ENCODE assay signal across 35 cellular contexts in the genomic region with DNA sequence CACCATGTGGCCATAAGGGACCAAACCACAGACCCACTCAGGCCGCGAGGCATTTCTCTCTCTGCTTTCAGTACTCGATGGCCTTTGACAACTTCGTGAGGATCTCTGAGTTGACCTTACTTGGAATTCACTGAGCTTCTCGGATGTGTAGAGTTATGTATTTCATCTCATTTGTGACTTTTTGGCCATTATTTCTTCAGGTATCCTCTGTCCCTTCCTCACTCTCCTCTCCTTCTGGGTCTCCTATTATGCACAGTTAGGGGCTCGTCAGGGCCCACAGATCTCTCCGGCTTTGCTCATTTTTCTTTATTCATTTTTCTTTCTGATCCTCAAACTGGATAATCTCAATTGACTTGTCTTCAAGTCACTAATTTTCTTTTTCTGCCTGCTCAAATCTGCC. TPM values are rescaled to one million over a fixed set of nuclear protein-coding genes. Genes with fewer than 3 reads are reported as not detected.
"Had no signal": no experiment of that assay in that cellular context is flagged by ENCODE, and none has a peak within 500 bp of the region (broad histone marks: within the 10 kb centered on the region; RNA-seq: fewer than 3 reads in every experiment).

No MANE protein-coding gene starts in this region.

- H3K4me3 Mint-ChIP-seq: naive thymus-derived CD8-positive, alpha-beta T cell; natural killer cell treated with Interleukin-12 subunit alpha and Interleukin-12 subunit beta and Interleukin-15 and Interleukin-18, amount 100 ng/mL, for 72 hours; nephron progenitor cell; neural crest cell; stimulated activated memory B cell treated with anti-CD40 and anti-IgM and Interleukin-4, amounts not matched to agents 10 μg/mL and 1 μg/mL and 100 μg/mL, for 72 hours; stimulated activated naive CD8-positive, alpha-beta T cell treated with anti-CD3 and anti-CD28 coated beads, Interleukin-15, amount 100 ng/mL, for 72 hours; type B pancreatic cell had no signal

- H3K4me1 Mint-ChIP-seq: naive thymus-derived CD8-positive, alpha-beta T cell; nephron progenitor cell; neural crest cell; stimulated activated memory B cell treated with anti-CD40 and anti-IgM and Interleukin-4, amounts not matched to agents 10 μg/mL and 1 μg/mL and 100 μg/mL, for 72 hours; stimulated activated naive CD8-positive, alpha-beta T cell treated with anti-CD3 and anti-CD28 coated beads, Interleukin-15, amount 100 ng/mL, for 72 hours had no signal

- H3K36me3 Mint-ChIP-seq: natural killer cell treated with Interleukin-12 subunit alpha and Interleukin-12 subunit beta and Interleukin-15 and Interleukin-18, amount 100 ng/mL, for 72 hours; type B pancreatic cell had no signal

- H3K36me3 ChIP-seq: neutrophil, ovary, spleen, suprapubic skin, tibial artery, transverse colon, upper lobe of right lung, uterus had no signal

- H3K9me3 ChIP-seq: neutrophil, ovary, psoas muscle, suprapubic skin, testis, upper lobe of right lung had no signal

- H3K4me3 ChIP-seq: ovary, psoas muscle, skin epidermis, smooth muscle cell, spleen, suprapubic skin, testis, tibial artery, transverse colon, upper lobe of right lung, uterus had no signal

- ATAC-seq: naive thymus-derived CD8-positive, alpha-beta T cell; psoas muscle; right cardiac atrium; sciatic nerve; stimulated activated memory B cell treated with anti-CD40 and anti-IgM and Interleukin-4, amounts not matched to agents 10 μg/mL and 1 μg/mL and 100 μg/mL, for 72 hours; stimulated activated naive CD8-positive, alpha-beta T cell treated with anti-CD3 and anti-CD28 coated beads, Interleukin-15, amount 100 ng/mL, for 72 hours; stimulated activated naive CD8-positive, alpha-beta T cell treated with anti-CD3 and anti-CD28 coated beads, Interleukin-15, Interleukin-2, amounts not matched to agents 100 U/mL and 50 U/mL, for 24 hours had no signal

- DNase-seq: nephron progenitor cell; nucleus accumbens; ovary; right cardiac atrium; stimulated activated CD4-positive, alpha-beta T cell treated with anti-CD3 and anti-CD28 coated beads, Interleukin-12 subunit alpha, Interleukin-12 subunit beta, amount 100 ng/mL, for 4 hours; stimulated activated CD4-positive, alpha-beta T cell treated with anti-CD3 and anti-CD28 coated beads, Interleukin-1b, Interleukin-23, amount 100 ng/mL, for 48 hours; stimulated activated CD4-positive, alpha-beta T cell treated with anti-CD3 and anti-CD28 coated beads, Interleukin-4, amount 100 ng/mL, for 1 hour; stimulated activated CD4-positive, alpha-beta T cell treated with anti-CD3 and anti-CD28 coated beads, Interleukin-4, amount 100 ng/mL, for 4 hours; stimulated activated CD8-positive, alpha-beta memory T cell treated with anti-CD3 and anti-CD28 coated beads, Interleukin-4, amount 100 ng/mL, for 48 hours; stimulated activated naive CD4-positive, alpha-beta T cell; stimulated activated naive CD8-positive, alpha-beta T cell treated with anti-CD3 and anti-CD28 coated beads, Interleukin-15, amount 100 ng/mL, for 72 hours; stimulated activated naive CD8-positive, alpha-beta T cell treated with anti-CD3 and anti-CD28 coated beads, Interleukin-15, Interleukin-2, amounts not matched to agents 100 U/mL and 50 U/mL, for 24 hours; substantia nigra; testis; tibial artery; transverse colon; upper lobe of right lung; uterus had no signal

- H3K4me1 ChIP-seq: parathyroid adenoma, psoas muscle, spleen, suprapubic skin, testis, tibial artery, transverse colon, upper lobe of right lung, uterus had no signal

- H3K27me3 ChIP-seq: ovary, suprapubic skin, testis, transverse colon, upper lobe of right lung, uterus had no signal

- H3K27ac Mint-ChIP-seq: naive thymus-derived CD8-positive, alpha-beta T cell; natural killer cell treated with Interleukin-12 subunit alpha and Interleukin-12 subunit beta and Interleukin-15 and Interleukin-18, amount 100 ng/mL, for 72 hours; nephron progenitor cell; progenitor cell of endocrine pancreas; stimulated activated memory B cell treated with anti-CD40 and anti-IgM and Interleukin-4, amounts not matched to agents 10 μg/mL and 1 μg/mL and 100 μg/mL, for 72 hours; stimulated activated naive CD8-positive, alpha-beta T cell treated with anti-CD3 and anti-CD28 coated beads, Interleukin-15, amount 100 ng/mL, for 72 hours; type B pancreatic cell had no signal

- H3K27ac ChIP-seq: neutrophil, ovary, parathyroid adenoma, psoas muscle, skin epidermis, spleen, suprapubic skin, testis, tibial artery, transverse colon, upper lobe of right lung, uterus had no signal

RNA-seq across cellular contexts. Expression of a gene that starts 16.6 kb away (rescaled TPM):
- total RNA-seq: naive thymus-derived CD8-positive, alpha-beta T cell; natural killer cell treated with Interleukin-12 subunit alpha and Interleukin-12 subunit beta and Interleukin-15 and Interleukin-18, amount 100 ng/mL, for 72 hours; neural crest cell; omental fat pad; ovary; progenitor cell of endocrine pancreas; psoas muscle; renal cortical epithelial cell; right cardiac atrium; sciatic nerve; smooth muscle cell; spleen; suprapubic skin; transverse colon; upper lobe of right lung; urinary bladder; uterus had no signal
